In genomic region chr9:98775831-98776441, GRCh38 we compare ENCODE assay signal across 7 cellular contexts. TPM values are rescaled to one million over a fixed set of nuclear protein-coding genes. Genes with fewer than 3 reads are reported as not detected.
DNase-seq lines count a peak whose midpoint lies in the region; ATAC-seq and TF ChIP-seq lines count a peak whose summit lies in the region.

No MANE protein-coding gene starts in this region.

- H3K4me3 Mint-ChIP-seq in type B pancreatic cell = no peak overlapping the region

- H3K27me3 ChIP-seq in left lung = no peaks in the 10 kb centered on the region

- H3K4me2 ChIP-seq in OCI-LY7 (ENCODE audit: low read length) = no peak overlapping the region

- POLR2A ChIA-PET in OCI-LY7 (lab: Charles Lee) = interaction anchor here (0.5 to 0.6 kb wide), 2 partner anchors 459 to 1580 kb away, joined by 3 read pairs; no protein-coding TSS in a partner anchor

- no peaks in the 10 kb centered on the region for H3K79me2 ChIP-seq in OCI-LY7 (ENCODE audit: insufficient read depth, low read depth, low read length)

- H4K20me1 ChIP-seq in OCI-LY7 (ENCODE audit: insufficient read depth, low read length) = no peaks in the 10 kb centered on the region

- H3K36me3 ChIP-seq in OCI-LY7 (ENCODE audit: insufficient read depth, low read length) (peaks cover 9% of the 10 kb centered on the region; the same call in 1 of the 2 replicates), left lung (peaks cover 0 to 35% of the 10 kb centered on the region in 2 donors)

- no TSS peak for BruUV-seq in OCI-LY7 (replicated peaks; lab: Mats Ljungman, UMichigan)

- no peaks in the 10 kb centered on the region for H3K9me3 ChIP-seq in OCI-LY7 (ENCODE audit: low read length)
- H3K9me3 ChIP-seq in left lung = no peaks in the 10 kb centered on the region

- peak overlapping the region; percentile 30 for H3K27ac Mint-ChIP-seq in type B pancreatic cell

- DNase-seq in EL = peak; percentile 73
- DNase-seq in OCI-LY7 (ENCODE audit: low spot score) = peak; percentile 72
- peak; percentile 12 for DNase-seq in central memory CD4-positive, alpha-beta T cell
- no peak for DNase-seq in left lung
- no peak for DNase-seq in type B pancreatic cell (ENCODE audit: extremely low spot score, unreplicated experiment)

- TF ChIP-seq CTCF in OCI-LY7 (conservative IDR thresholded peaks at IDR 0.05; ENCODE audit: low read length) = peak; percentile 90
- TF ChIP-seq CTCF in left lung (IDR thresholded peaks at IDR 0.05) = peak; percentile 43 to 56
- TF ChIP-seq CTCF in type B pancreatic cell (conservative IDR thresholded peaks at IDR 0.05) = peak; percentile 87

- ATAC-seq in HG03159 (IDR thresholded peaks at IDR 0.05; ENCODE audit: unreplicated experiment) = peak; percentile 49
- ATAC-seq in left lung = peak; percentile 44
- ATAC-seq in HG03469 (IDR thresholded peaks at IDR 0.05; ENCODE audit: unreplicated experiment) = no peak

- no peaks in the 10 kb centered on the region for H3K27me3 Mint-ChIP-seq in type B pancreatic cell

- no peaks in the 10 kb centered on the region for H3K9me2 ChIP-seq in OCI-LY7 (ENCODE audit: insufficient read depth, low read length)

- H3K4me1 Mint-ChIP-seq in type B pancreatic cell (ENCODE audit: unreplicated experiment) = peaks cover 9% of the 10 kb centered on the region

- H2AFZ ChIP-seq in OCI-LY7 (ENCODE audit: low read length) = no peak overlapping the region

- H3K36me3 Mint-ChIP-seq in type B pancreatic cell = peaks cover 23% of the 10 kb centered on the region

- intact Hi-C loops in OCI-LY7 (cut with micrococcal nuclease; ENCODE audit: unreplicated experiment) (loop anchor here (1.0 to 2.0 kb wide), 2 partner anchors 239 to 461 kb away; no protein-coding TSS in a partner anchor), left lung (cut with DNase I) (loop anchor here in 1 of 2 donors (10.0 kb wide), 1 partner anchor 461 kb away; no protein-coding TSS in a partner anchor)

- no peaks in the 10 kb centered on the region for H3K4me1 ChIP-seq in OCI-LY7 (ENCODE audit: insufficient read depth, low read length, poor library complexity, severe bottlenecking)
- H3K4me1 ChIP-seq in left lung = no peaks in the 10 kb centered on the region

- H3K9me3 Mint-ChIP-seq in type B pancreatic cell = no peaks in the 10 kb centered on the region

- H3K27ac ChIP-seq in OCI-LY7 (ENCODE audit: low read depth, low read length, poor library complexity, severe bottlenecking) (no peak overlapping the region), left lung (no peak overlapping the region)

- no peak overlapping the region for H3K4me3 ChIP-seq in OCI-LY7 (ENCODE audit: low read depth, low read length, poor library complexity, severe bottlenecking)
- no peak overlapping the region for H3K4me3 ChIP-seq in left lung

- CTCF ChIA-PET in OCI-LY7 (lab: Charles Lee; ENCODE audit: unreplicated experiment) = interaction anchor here (0.6 kb wide), 1 partner anchor 206 kb away, joined by 3 read pairs; no protein-coding TSS in a partner anchor

RNA-seq across cellular contexts. Expression of gene ANKS6, which starts 20.4 kb away (rescaled TPM):
- 15.9 and 22.2 TPM in 2 replicates for total RNA-seq in OCI-LY7 (2014; rRNA removed; shearing (Covaris generic))
- total RNA-seq in OCI-LY7 (2022) (28.5 and 30.1 TPM in 2 replicates), left lung (10 to 100 TPM; 23.4 to 26.9 TPM), type B pancreatic cell (ENCODE audit: low replicate concordance) (25.2 and 32.2 TPM in 2 replicates)

RNA-seq across cellular contexts. Expression of gene GALNT12, which starts 31.5 kb away (rescaled TPM):
- 5.3 and 5.5 TPM in 2 replicates for total RNA-seq in OCI-LY7 (2014; rRNA removed; shearing (Covaris generic))
- total RNA-seq in OCI-LY7 (2022) = 9.7 and 11.5 TPM in 2 replicates
- 10 to 100 TPM; 20.0 to 21.3 TPM for total RNA-seq in left lung
- 25.8 and 32.9 TPM in 2 replicates for total RNA-seq in type B pancreatic cell (ENCODE audit: low replicate concordance)

Comparison
In these comparisons a context has a peak if more than half of its experiments do, and no peak if none do; other contexts are left out.
1. DNase-seq: peak in EL (single experiment), OCI-LY7 (single experiment) and central memory CD4-positive, alpha-beta T cell (single experiment); none in left lung (0 of 2) and type B pancreatic cell (single experiment).
2. Peak in every context shown above with its lines, with median percentiles within 50 percentile points of each other: CTCF ChIP-seq.